Comparison of ENCODE assay signal across 36 cellular contexts in genomic region chr3:160828880-160829279, GRCh38.
"Had no signal": no experiment of that assay in that cellular context is flagged by ENCODE, and none has a peak within 500 bp of the region (broad histone marks: within the 10 kb centered on the region; RNA-seq: fewer than 3 reads in every experiment).

No MANE protein-coding gene starts in this region.

- H3K4me3 Mint-ChIP-seq: activated CD4-positive, alpha-beta memory T cell treated with anti-CD3 and anti-CD28 coated beads, Interleukin-2, amount 10 ng/mL, durations not matched to agents 7 days and 5 days; activated CD8-positive, alpha-beta memory T cell treated with anti-CD3 and anti-CD28 coated beads, Interleukin-2, amount 10 ng/mL, durations not matched to agents 7 days and 5 days; activated naive CD8-positive, alpha-beta T cell treated with anti-CD3 and anti-CD28 coated beads for 36 hours; activated T-cell treated with anti-CD3 and anti-CD28 coated beads, Interleukin-2, amount 50 U/mL, for 72 hours; activated T-helper 17 cell treated with anti-CD3 and anti-CD28 coated beads, Interleukin-2, amount 50 U/mL, for 72 hours had no signal

- H3K4me1 Mint-ChIP-seq: activated CD4-positive, alpha-beta memory T cell treated with anti-CD3 and anti-CD28 coated beads, Interleukin-2, amount 10 ng/mL, durations not matched to agents 7 days and 5 days; activated CD8-positive, alpha-beta memory T cell treated with anti-CD3 and anti-CD28 coated beads, Interleukin-2, amount 10 ng/mL, durations not matched to agents 7 days and 5 days; activated naive CD8-positive, alpha-beta T cell treated with anti-CD3 and anti-CD28 coated beads for 36 hours; activated T-helper 17 cell treated with anti-CD3 and anti-CD28 coated beads, Interleukin-2, amount 50 U/mL, for 72 hours had no signal

- H3K27me3 ChIP-seq: cardiac muscle cell, Peyer's patch, SJSA1 had no signal

- H3K36me3 Mint-ChIP-seq: activated CD8-positive, alpha-beta memory T cell treated with anti-CD3 and anti-CD28 coated beads, Interleukin-2, amount 10 ng/mL, durations not matched to agents 7 days and 5 days; activated naive CD8-positive, alpha-beta T cell treated with anti-CD3 and anti-CD28 coated beads for 36 hours had no signal

- H3K4me3 ChIP-seq: cardiac muscle cell, Peyer's patch, SJSA1 had no signal

- H3K4me1 ChIP-seq: Peyer's patch, SJSA1 had no signal

- H3K9me3 Mint-ChIP-seq: activated CD4-positive, alpha-beta memory T cell treated with anti-CD3 and anti-CD28 coated beads, Interleukin-2, amount 10 ng/mL, durations not matched to agents 7 days and 5 days; activated naive CD8-positive, alpha-beta T cell treated with anti-CD3 and anti-CD28 coated beads for 36 hours; activated T-cell treated with anti-CD3 and anti-CD28 coated beads, Interleukin-2, amount 50 U/mL, for 72 hours; activated T-helper 17 cell treated with anti-CD3 and anti-CD28 coated beads, Interleukin-2, amount 50 U/mL, for 72 hours had no signal

- H3K9me3 ChIP-seq: Peyer's patch, SJSA1, SK-N-SH had no signal

- H3K4me2 ChIP-seq: KMS-11, SK-N-SH had no signal

- DNase-seq: activated CD4-positive, alpha-beta memory T cell treated with anti-CD3 and anti-CD28 coated beads, Interleukin-2, amount 10 ng/mL, durations not matched to agents 7 days and 5 days; activated CD4-positive, alpha-beta T cell treated with anti-CD3 and anti-CD28 coated beads for 1 hour; activated CD4-positive, alpha-beta T cell treated with anti-CD3 and anti-CD28 coated beads for 48 hours; activated CD4-positive, CD25-positive, alpha-beta regulatory T cell; activated CD8-positive, alpha-beta memory T cell treated with anti-CD3 and anti-CD28 coated beads for 24 hours; activated CD8-positive, alpha-beta memory T cell treated with anti-CD3 and anti-CD28 coated beads, Interleukin-2, amount 10 ng/mL, durations not matched to agents 7 days and 5 days; activated effector memory CD4-positive, alpha-beta T cell treated with anti-CD3 and anti-CD28 coated beads, Interleukin-2, amount 50 U/mL, for 16 hours; activated naive CD4-positive, alpha-beta T cell; activated naive CD4-positive, alpha-beta T cell treated with anti-CD3 and anti-CD28 coated beads, Interleukin-2, amount 50 U/mL, for 16 hours; activated naive CD8-positive, alpha-beta T cell treated with anti-CD3 and anti-CD28 coated beads for 36 hours; activated T-cell treated with anti-CD3 and anti-CD28 coated beads, Interleukin-2, amount 50 U/mL, for 1 hour; activated T-cell treated with anti-CD3 and anti-CD28 coated beads, Interleukin-2, amount 50 U/mL, for 72 hours; amniotic stem cell; aorta; MM.1S; MV-4-11; NCI-H1092; NCI-H1436 treated with DMSO at 0.1 percent for 48 hours; NCI-H1694 treated with DMSO at 0.1 percent for 48 hours; NCI-H2029; NCI-H510A; NCI-H526; NCI-H774; PC-3; Peyer's patch; RPMI8226; SHP77 treated with DMSO at 0.1 percent for 48 hours; SK-N-SH; T-helper 1 cell; T-helper 2 cell; T-helper 9 cell had no signal

- ATAC-seq: activated CD8-positive, alpha-beta memory T cell treated with anti-CD3 and anti-CD28 coated beads, Interleukin-2, amount 10 ng/mL, durations not matched to agents 7 days and 5 days; activated T-cell treated with anti-CD3 and anti-CD28 coated beads, Interleukin-2, amount 50 U/mL, for 72 hours; activated T-helper 17 cell treated with anti-CD3 and anti-CD28 coated beads, Interleukin-2, amount 50 U/mL, for 72 hours; PC-3 had no signal

- H3K36me3 ChIP-seq: cardiac muscle cell, Peyer's patch, SJSA1 had no signal

- H3K9me2 ChIP-seq: SK-N-SH had no signal

- H3K27ac Mint-ChIP-seq: activated CD4-positive, alpha-beta memory T cell treated with anti-CD3 and anti-CD28 coated beads, Interleukin-2, amount 10 ng/mL, durations not matched to agents 7 days and 5 days; activated CD8-positive, alpha-beta memory T cell treated with anti-CD3 and anti-CD28 coated beads, Interleukin-2, amount 10 ng/mL, durations not matched to agents 7 days and 5 days; activated naive CD8-positive, alpha-beta T cell treated with anti-CD3 and anti-CD28 coated beads for 36 hours; activated T-cell treated with anti-CD3 and anti-CD28 coated beads, Interleukin-2, amount 50 U/mL, for 72 hours; activated T-helper 17 cell treated with anti-CD3 and anti-CD28 coated beads, Interleukin-2, amount 50 U/mL, for 72 hours had no signal

- H3K9ac ChIP-seq: KMS-11, SK-N-SH had no signal

- H3K27me3 Mint-ChIP-seq: activated CD4-positive, alpha-beta memory T cell treated with anti-CD3 and anti-CD28 coated beads, Interleukin-2, amount 10 ng/mL, durations not matched to agents 7 days and 5 days; activated CD8-positive, alpha-beta memory T cell treated with anti-CD3 and anti-CD28 coated beads, Interleukin-2, amount 10 ng/mL, durations not matched to agents 7 days and 5 days; activated naive CD8-positive, alpha-beta T cell treated with anti-CD3 and anti-CD28 coated beads for 36 hours; activated T-helper 17 cell treated with anti-CD3 and anti-CD28 coated beads, Interleukin-2, amount 50 U/mL, for 72 hours had no signal

- H3K27ac ChIP-seq: cardiac muscle cell, KMS-11, Peyer's patch, SJSA1, VCaP had no signal
